In genomic region chr4:105155426-105155825, GRCh38 we compare ENCODE assay signal across 21 cellular contexts.
"Had no signal": no experiment of that assay in that cellular context is flagged by ENCODE, and none has a peak within 500 bp of the region (broad histone marks: within the 10 kb centered on the region; RNA-seq: fewer than 3 reads in every experiment).

No MANE protein-coding gene starts in this region.

- H2AFZ ChIP-seq: hepatocyte had no signal

- H3K9me3 ChIP-seq: gastroesophageal sphincter, prostate gland, right lobe of liver, transverse colon had no signal

- H3K27me3 Mint-ChIP-seq: activated CD4-positive, alpha-beta memory T cell treated with anti-CD3 and anti-CD28 coated beads for 36 hours; activated naive CD8-positive, alpha-beta T cell treated with anti-CD3 and anti-CD28 coated beads for 36 hours; naive thymus-derived CD8-positive, alpha-beta T cell; stimulated activated naive B cell treated with anti-CD40 and anti-IgM and Interleukin-4, amounts not matched to agents 10 μg/mL and 1 μg/mL and 100 μg/mL, for 72 hours had no signal

- H3K4me3 Mint-ChIP-seq: activated CD4-positive, alpha-beta memory T cell treated with anti-CD3 and anti-CD28 coated beads for 36 hours; activated naive CD8-positive, alpha-beta T cell treated with anti-CD3 and anti-CD28 coated beads for 36 hours; activated T-cell treated with anti-CD3 and anti-CD28 coated beads, Interleukin-2, amount 50 U/mL, for 72 hours; stimulated activated naive B cell treated with anti-CD40 and anti-IgM and Interleukin-4, amounts not matched to agents 10 μg/mL and 1 μg/mL and 100 μg/mL, for 72 hours had no signal

- ATAC-seq: activated T-cell treated with anti-CD3 and anti-CD28 coated beads, Interleukin-2, amount 50 U/mL, for 72 hours; gastroesophageal sphincter; naive thymus-derived CD8-positive, alpha-beta T cell; stimulated activated naive B cell treated with anti-CD40 and anti-IgM and Interleukin-4, amounts not matched to agents 10 μg/mL and 1 μg/mL and 100 μg/mL, for 72 hours had no signal

- FAIRE-seq: colon, endothelial cell of umbilical vein had no signal

- H3K4me3 ChIP-seq: cardiac muscle cell, gastroesophageal sphincter, hepatocyte, lung, prostate gland, right lobe of liver, transverse colon had no signal

- DNase-seq: activated CD4-positive, alpha-beta memory T cell treated with anti-CD3 and anti-CD28 coated beads for 36 hours; activated gamma-delta T cell treated with Interleukin-2 at 50 U/mL for 16 hours; activated naive CD8-positive, alpha-beta T cell treated with anti-CD3 and anti-CD28 coated beads for 36 hours; activated T-cell treated with anti-CD3 and anti-CD28 coated beads, Interleukin-2, amount 50 U/mL, for 72 hours; aorta; left cardiac atrium; naive thymus-derived CD8-positive, alpha-beta T cell; nucleus accumbens; right lobe of liver; stimulated activated CD4-positive, alpha-beta T cell treated with anti-CD3 and anti-CD28 coated beads, Interleukin-2, amount 100 ng/mL, for 24 hours; stimulated activated naive B cell treated with anti-CD40 and anti-IgM and Interleukin-4, amounts not matched to agents 10 μg/mL and 1 μg/mL and 100 μg/mL, for 72 hours; T-helper 9 cell; transverse colon had no signal

- H3K36me3 ChIP-seq: cardiac muscle cell, gastroesophageal sphincter, prostate gland, right lobe of liver, transverse colon had no signal

- H3K27ac ChIP-seq: cardiac muscle cell, gastroesophageal sphincter, hepatocyte, prostate gland, right lobe of liver, transverse colon, VCaP had no signal

- H3K27ac Mint-ChIP-seq: activated CD4-positive, alpha-beta memory T cell treated with anti-CD3 and anti-CD28 coated beads for 36 hours; activated naive CD8-positive, alpha-beta T cell treated with anti-CD3 and anti-CD28 coated beads for 36 hours; activated T-cell treated with anti-CD3 and anti-CD28 coated beads, Interleukin-2, amount 50 U/mL, for 72 hours; stimulated activated naive B cell treated with anti-CD40 and anti-IgM and Interleukin-4, amounts not matched to agents 10 μg/mL and 1 μg/mL and 100 μg/mL, for 72 hours had no signal

- H3K27me3 ChIP-seq: gastroesophageal sphincter, hepatocyte, right lobe of liver, transverse colon had no signal

- H3K4me2 ChIP-seq: hepatocyte had no signal

- H3K9me3 Mint-ChIP-seq: activated CD4-positive, alpha-beta memory T cell treated with anti-CD3 and anti-CD28 coated beads for 36 hours; activated T-cell treated with anti-CD3 and anti-CD28 coated beads, Interleukin-2, amount 50 U/mL, for 72 hours; stimulated activated naive B cell treated with anti-CD40 and anti-IgM and Interleukin-4, amounts not matched to agents 10 μg/mL and 1 μg/mL and 100 μg/mL, for 72 hours had no signal
